In the genomic region with DNA sequence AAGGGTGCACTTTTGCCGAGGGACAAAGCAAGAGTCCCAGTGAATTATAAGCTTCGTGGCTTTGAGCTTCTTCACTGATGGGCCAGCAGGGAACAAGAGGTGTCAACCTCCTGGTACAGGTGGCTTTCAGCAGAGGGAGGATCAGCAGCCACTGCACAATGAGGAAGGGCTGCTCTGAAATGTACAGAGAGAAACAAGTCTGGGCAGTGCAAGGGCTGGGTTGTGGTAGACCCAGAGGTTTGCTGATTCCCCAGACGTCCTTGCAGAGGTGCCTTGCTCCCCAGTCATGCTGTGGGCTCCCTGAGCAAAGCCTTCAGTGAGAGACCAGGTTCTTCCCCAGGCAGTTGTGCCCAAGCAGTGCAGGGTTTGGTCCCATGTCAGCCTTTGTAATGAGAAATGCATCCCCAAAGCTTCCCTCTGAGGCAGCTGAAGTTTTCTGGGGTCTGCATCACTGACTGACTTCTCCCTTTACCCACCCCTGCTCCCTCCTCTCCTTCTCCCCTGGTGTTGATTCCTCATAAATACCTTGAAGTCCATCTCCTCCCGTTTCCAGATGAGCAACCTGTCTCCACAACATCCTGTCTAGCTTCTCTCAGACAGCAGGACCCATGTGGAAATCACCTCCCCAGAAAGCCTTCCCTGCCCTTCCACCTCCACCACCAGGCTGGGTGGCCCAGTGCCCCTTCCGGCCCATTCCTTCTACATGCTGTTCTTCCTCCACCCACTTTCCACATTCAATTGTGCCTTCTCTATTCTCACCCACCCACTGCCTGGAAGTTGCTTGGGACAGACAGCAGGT, we compare ENCODE assay signal across 28 cellular contexts.
"Had no signal": no experiment of that assay in that cellular context is flagged by ENCODE, and none has a peak within 500 bp of the region (broad histone marks: within the 10 kb centered on the region; RNA-seq: fewer than 3 reads in every experiment).

No MANE protein-coding gene starts in this region.

- H2AFZ ChIP-seq: neural progenitor cell, parathyroid adenoma had no signal

- H3K4me3 Mint-ChIP-seq: immature natural killer cell; mesothelial cell of epicardium; nephron; neural progenitor cell; stimulated activated naive B cell treated with anti-CD40 and anti-IgM and Interleukin-4, amounts not matched to agents 10 μg/mL and 1 μg/mL and 100 μg/mL, for 72 hours; stimulated activated naive CD8-positive, alpha-beta T cell treated with anti-CD3 and anti-CD28 coated beads, Interleukin-15, Interleukin-2, amounts not matched to agents 100 ng/mL and 50 ng/mL, for 24 hours had no signal

- H3K4me1 Mint-ChIP-seq: immature natural killer cell; naive B cell; nephron; neural progenitor cell; stimulated activated naive B cell treated with anti-CD40 and anti-IgM and Interleukin-4, amounts not matched to agents 10 μg/mL and 1 μg/mL and 100 μg/mL, for 72 hours had no signal

- H3K4me1 ChIP-seq: parathyroid adenoma, right lobe of liver, transverse colon, upper lobe of right lung, uterus had no signal

- DNase-seq: dorsolateral prefrontal cortex; effector CD4-positive, alpha-beta T cell; esophagus squamous epithelium; foreskin melanocyte; hypothalamus; immature natural killer cell; mesenchymal stem cell; mucosa of descending colon; naive B cell; right lobe of liver; small intestine; stimulated activated CD4-positive, alpha-beta T cell treated with anti-CD3 and anti-CD28 coated beads, Interleukin-15, amount 100 ng/mL, for 24 hours; stimulated activated CD4-positive, alpha-beta T cell treated with anti-CD3 and anti-CD28 coated beads, Interleukin-2, amount 100 ng/mL, for 48 hours; stimulated activated naive B cell treated with anti-CD40 and anti-IgM and Interleukin-4, amounts not matched to agents 10 μg/mL and 1 μg/mL and 100 μg/mL, for 72 hours; transverse colon; upper lobe of right lung; uterus had no signal

- H3K4me3 ChIP-seq: dorsolateral prefrontal cortex, esophagus squamous epithelium, lung, mucosa of descending colon, neural progenitor cell, right lobe of liver, suprapubic skin, transverse colon, upper lobe of right lung, uterus had no signal

- H3K79me2 ChIP-seq: parathyroid adenoma had no signal

- H3K9ac ChIP-seq: neural progenitor cell, parathyroid adenoma had no signal

- H3K27ac ChIP-seq: dorsolateral prefrontal cortex, epithelial cell of prostate, esophagus squamous epithelium, neural progenitor cell, parathyroid adenoma, right lobe of liver, suprapubic skin, transverse colon, upper lobe of right lung, uterus had no signal

- H3K36me3 Mint-ChIP-seq: immature natural killer cell; mesothelial cell of epicardium; naive B cell; neural progenitor cell; stimulated activated naive B cell treated with anti-CD40 and anti-IgM and Interleukin-4, amounts not matched to agents 10 μg/mL and 1 μg/mL and 100 μg/mL, for 72 hours had no signal

- H3K4me2 ChIP-seq: neural progenitor cell had no signal

- H3K36me3 ChIP-seq: esophagus squamous epithelium, neural progenitor cell, right lobe of liver, suprapubic skin, transverse colon, upper lobe of right lung, uterus had no signal

- H3K27ac Mint-ChIP-seq: immature natural killer cell; mesothelial cell of epicardium; nephron; neural progenitor cell; progenitor cell of endocrine pancreas; stimulated activated naive B cell treated with anti-CD40 and anti-IgM and Interleukin-4, amounts not matched to agents 10 μg/mL and 1 μg/mL and 100 μg/mL, for 72 hours; stimulated activated naive CD8-positive, alpha-beta T cell treated with anti-CD3 and anti-CD28 coated beads, Interleukin-15, Interleukin-2, amounts not matched to agents 100 ng/mL and 50 ng/mL, for 24 hours had no signal

- H3K27me3 Mint-ChIP-seq: stimulated activated naive B cell treated with anti-CD40 and anti-IgM and Interleukin-4, amounts not matched to agents 10 μg/mL and 1 μg/mL and 100 μg/mL, for 72 hours; stimulated activated naive CD8-positive, alpha-beta T cell treated with anti-CD3 and anti-CD28 coated beads, Interleukin-15, Interleukin-2, amounts not matched to agents 100 ng/mL and 50 ng/mL, for 24 hours had no signal

- H3K9me3 Mint-ChIP-seq: mesothelial cell of epicardium; nephron; stimulated activated naive B cell treated with anti-CD40 and anti-IgM and Interleukin-4, amounts not matched to agents 10 μg/mL and 1 μg/mL and 100 μg/mL, for 72 hours had no signal

- H3K9me3 ChIP-seq: esophagus squamous epithelium, right lobe of liver, suprapubic skin, transverse colon, upper lobe of right lung, uterus had no signal

- FAIRE-seq: colon, keratinocyte, small intestine had no signal

- H3K27me3 ChIP-seq: esophagus squamous epithelium, neural progenitor cell, right lobe of liver, suprapubic skin, transverse colon, upper lobe of right lung, uterus had no signal
